ENCODE assay signal across 21 cellular contexts in genomic region chr5:173108914-173109313, GRCh38. TPM values are rescaled to one million over a fixed set of nuclear protein-coding genes. Genes with fewer than 3 reads are reported as not detected.
DNase-seq lines count a peak whose midpoint lies in the region; ATAC-seq and TF ChIP-seq lines count a peak whose summit lies in the region.
"Had no signal": no experiment of that assay in that cellular context is flagged by ENCODE, and none has a peak within 500 bp of the region (broad histone marks: within the 10 kb centered on the region; RNA-seq: fewer than 3 reads in every experiment).

No MANE protein-coding gene starts in this region.

- POLR2A ChIA-PET in activated CD8-positive, alpha-beta T cell treated with anti-CD3 and anti-CD28 coated beads for 36 hours (lab: Charles Lee): no interaction called here

- H3K4me3 Mint-ChIP-seq in CD4-positive, CD25-positive, alpha-beta regulatory T cell: peak overlapping the region in 1 of 4 donors; percentile 17
- H3K4me3 Mint-ChIP-seq in activated CD8-positive, alpha-beta T cell treated with anti-CD3 and anti-CD28 coated beads for 36 hours: no peak overlapping the region
- H3K4me3 Mint-ChIP-seq: nephron progenitor cell had no signal

- H3K36me3 ChIP-seq in CD4-positive, CD25-positive, alpha-beta regulatory T cell (ENCODE audit: control insufficient read depth, insufficient read depth, low read length): peaks cover 55% of the 10 kb centered on the region
- peaks cover 0 to 56% of the 10 kb centered on the region in 2 donors for H3K36me3 ChIP-seq in left lung

- ATAC-seq in CD4-positive, CD25-positive, alpha-beta regulatory T cell (ENCODE audit: low read depth in 2 of 2): no peak
- no peak for ATAC-seq in activated CD8-positive, alpha-beta T cell treated with anti-CD3 and anti-CD28 coated beads for 36 hours
- ATAC-seq in left lung (peak; percentile 95), GM21528 (IDR thresholded peaks at IDR 0.05; ENCODE audit: low FRiP score, unreplicated experiment) (no peak), HG02763 (IDR thresholded peaks at IDR 0.05; ENCODE audit: unreplicated experiment) (no peak)
- ATAC-seq: esophagus mucosa, foreskin keratinocyte, Panc1, pancreas had no signal

- H3K27me3 Mint-ChIP-seq in CD4-positive, CD25-positive, alpha-beta regulatory T cell: no peaks in the 10 kb centered on the region
- no peaks in the 10 kb centered on the region for H3K27me3 Mint-ChIP-seq in activated CD8-positive, alpha-beta T cell treated with anti-CD3 and anti-CD28 coated beads for 36 hours

- H3K9me3 Mint-ChIP-seq in CD4-positive, CD25-positive, alpha-beta regulatory T cell: peaks cover 0 to 2% (median 0%) of the 10 kb centered on the region in 7 donors
- no peaks in the 10 kb centered on the region for H3K9me3 Mint-ChIP-seq in activated CD8-positive, alpha-beta T cell treated with anti-CD3 and anti-CD28 coated beads for 36 hours
- H3K9me3 Mint-ChIP-seq: nephron progenitor cell had no signal

- H3K27me3 ChIP-seq in CD4-positive, CD25-positive, alpha-beta regulatory T cell (ENCODE audit: control insufficient read depth, insufficient read depth, low read length): no peaks in the 10 kb centered on the region
- H3K27me3 ChIP-seq in left lung: no peaks in the 10 kb centered on the region
- H3K27me3 ChIP-seq: BLaER1 treated with 17β-estradiol and CSF1 and Interleukin-3, amounts not matched to agents 10 nM and 100 nM; foreskin keratinocyte; pancreas had no signal

- no peak for TF ChIP-seq CTCF in activated CD8-positive, alpha-beta T cell treated with anti-CD3 and anti-CD28 coated beads for 36 hours (IDR thresholded peaks at IDR 0.05)
- TF ChIP-seq CTCF in left lung (IDR thresholded peaks at IDR 0.05): no peak

- peaks cover 42% of the 10 kb centered on the region for H3K36me3 Mint-ChIP-seq in CD4-positive, CD25-positive, alpha-beta regulatory T cell
- peaks cover 5% of the 10 kb centered on the region for H3K36me3 Mint-ChIP-seq in activated CD8-positive, alpha-beta T cell treated with anti-CD3 and anti-CD28 coated beads for 36 hours (ENCODE audit: low read depth)

- H3K4me3 ChIP-seq in CD4-positive, CD25-positive, alpha-beta regulatory T cell (ENCODE audit: low read depth, low read length): no peak overlapping the region
- H3K4me3 ChIP-seq in left lung: no peak overlapping the region
- H3K4me3 ChIP-seq: BLaER1 treated with 17β-estradiol and CSF1 and Interleukin-3, amounts not matched to agents 10 nM and 100 nM; left ventricle myocardium inferior; pancreas; smooth muscle cell had no signal

- H3K4me1 Mint-ChIP-seq in CD4-positive, CD25-positive, alpha-beta regulatory T cell: peaks cover 15 to 22% (median 17%) of the 10 kb centered on the region in 4 donors
- peaks cover 23% of the 10 kb centered on the region for H3K4me1 Mint-ChIP-seq in activated CD8-positive, alpha-beta T cell treated with anti-CD3 and anti-CD28 coated beads for 36 hours (ENCODE audit: low read depth)
- H3K4me1 Mint-ChIP-seq: nephron progenitor cell had no signal

- peak overlapping the region in 2 of 3 donors; percentile 71 to 76 for H3K27ac Mint-ChIP-seq in CD4-positive, CD25-positive, alpha-beta regulatory T cell
- H3K27ac Mint-ChIP-seq in activated CD8-positive, alpha-beta T cell treated with anti-CD3 and anti-CD28 coated beads for 36 hours: peak overlapping the region; percentile 72
- H3K27ac Mint-ChIP-seq: nephron progenitor cell had no signal

- H3K9me3 ChIP-seq in CD4-positive, CD25-positive, alpha-beta regulatory T cell (ENCODE audit: control insufficient read depth in 2 of 2, low read length in 2 of 2): no peaks in the 10 kb centered on the region
- H3K9me3 ChIP-seq in left lung: no peaks in the 10 kb centered on the region
- H3K9me3 ChIP-seq: BLaER1 treated with 17β-estradiol and CSF1 and Interleukin-3, amounts not matched to agents 10 nM and 100 nM; left ventricle myocardium inferior; pancreas had no signal

- no peak for DNase-seq in CD4-positive, CD25-positive, alpha-beta regulatory T cell
- DNase-seq in DMS79 treated with DMSO at 0.1 percent for 48 hours (lab: John Stamatoyannopoulos, UW) (peak; percentile 15), left lung (no peak), SHP77 (lab: John Stamatoyannopoulos, UW) (no peak)
- DNase-seq in activated CD8-positive, alpha-beta T cell treated with anti-CD3 and anti-CD28 coated beads for 36 hours: no peak
- DNase-seq: activated CD4-positive, alpha-beta T cell treated with anti-CD3 and anti-CD28 coated beads for 1 hour; Calu3; foreskin keratinocyte; left ventricle myocardium inferior; NCI-H1105 treated with DMSO at 0.1 percent for 48 hours; NCI-H446 treated with DMSO at 0.1 percent for 48 hours; nephron progenitor cell; pancreas; SIG-M5; stimulated activated CD4-positive, alpha-beta T cell treated with anti-CD3 and anti-CD28 coated beads, Interleukin-2, amount 100 ng/mL, for 24 hours had no signal

- no peaks in the 10 kb centered on the region for H3K4me1 ChIP-seq in CD4-positive, CD25-positive, alpha-beta regulatory T cell (ENCODE audit: control insufficient read depth, insufficient read depth, low read length, poor library complexity, severe bottlenecking)
- H3K4me1 ChIP-seq in left lung: no peaks in the 10 kb centered on the region
- H3K4me1 ChIP-seq: BLaER1 treated with 17β-estradiol and CSF1 and Interleukin-3, amounts not matched to agents 10 nM and 100 nM; foreskin keratinocyte; left ventricle myocardium inferior; pancreas had no signal

- H3K27ac ChIP-seq in CD4-positive, CD25-positive, alpha-beta regulatory T cell (ENCODE audit: insufficient read depth, low read length, poor library complexity, severe bottlenecking): no peak overlapping the region
- H3K27ac ChIP-seq in left lung: peak overlapping the region; percentile 0 to 16
- H3K27ac ChIP-seq: BLaER1 treated with 17β-estradiol and CSF1 and Interleukin-3, amounts not matched to agents 10 nM and 100 nM; foreskin keratinocyte; left ventricle myocardium inferior; pancreas had no signal

- intact Hi-C loops in activated CD8-positive, alpha-beta T cell treated with anti-CD3 and anti-CD28 coated beads for 36 hours (cut with micrococcal nuclease): no loop called here
- intact Hi-C loops in left lung (cut with DNase I): no loop called here

- CTCF ChIA-PET in activated CD8-positive, alpha-beta T cell treated with anti-CD3 and anti-CD28 coated beads for 36 hours (lab: Charles Lee): no interaction called here

RNA-seq across cellular contexts. Expression of gene BNIP1, which starts 35.4 kb away (rescaled TPM):
- 30.2 TPM for total RNA-seq in CD4-positive, CD25-positive, alpha-beta regulatory T cell
- 10 to 100 TPM; 16.0 to 19.8 (median 18.6) TPM for polyA plus RNA-seq in CD4-positive, CD25-positive, alpha-beta regulatory T cell
- total RNA-seq in activated CD8-positive, alpha-beta T cell treated with anti-CD3 and anti-CD28 coated beads for 36 hours: 10 to 100 TPM; 23.5 to 25.2 TPM
- total RNA-seq in left lung: 10 to 100 TPM; 15.0 to 15.2 TPM

RNA-seq across cellular contexts. Expression of gene CREBRF, which starts 52.8 kb away (rescaled TPM):
- total RNA-seq in CD4-positive, CD25-positive, alpha-beta regulatory T cell: 126 TPM
- 10 to 100 TPM; 59.5 to 69.2 (median 65.1) TPM for polyA plus RNA-seq in CD4-positive, CD25-positive, alpha-beta regulatory T cell
- total RNA-seq in activated CD8-positive, alpha-beta T cell treated with anti-CD3 and anti-CD28 coated beads for 36 hours: 10 to 100 TPM in 1 of 2 experiments, 1 to 10 TPM in 1; 9.3 to 10.2 TPM
- total RNA-seq in left lung: 10 to 100 TPM; 21.9 to 34.4 TPM
